Comparison of ENCODE assay signal across 10 cellular contexts in the genomic region with DNA sequence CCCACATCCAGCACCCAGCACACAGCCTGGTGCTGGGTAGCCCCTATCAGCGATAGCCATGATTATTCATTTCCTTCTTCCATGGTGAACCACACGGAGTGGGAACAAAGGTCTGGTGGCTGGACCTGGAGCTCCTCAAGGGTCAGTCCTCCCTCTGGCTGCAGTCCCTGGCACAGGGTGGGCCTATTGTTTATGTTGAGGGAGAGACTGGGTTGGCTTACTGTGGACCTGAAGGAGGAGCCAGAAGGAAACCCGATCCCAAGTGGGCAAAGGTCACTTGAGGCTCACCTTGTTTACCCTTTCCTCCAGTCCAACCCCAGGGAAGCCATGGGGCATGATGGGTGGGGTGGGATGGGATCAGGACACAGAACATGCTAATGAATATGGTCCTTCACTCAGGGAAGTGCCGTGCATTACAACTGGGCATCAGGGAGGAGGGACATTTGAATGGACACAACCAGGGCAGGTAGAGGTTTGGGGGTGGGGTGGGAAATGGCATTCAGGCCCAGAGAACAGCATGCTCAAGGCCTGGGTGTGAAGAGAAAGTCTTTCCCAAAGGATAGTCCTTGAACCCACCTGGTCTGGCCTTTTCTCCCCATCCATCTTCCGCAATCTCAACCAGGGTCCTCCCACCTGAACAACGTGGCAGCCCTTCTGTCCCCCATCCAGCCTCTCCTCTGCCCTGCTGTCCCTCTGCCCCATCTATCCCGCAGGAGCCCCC. TPM values are rescaled to one million over a fixed set of nuclear protein-coding genes. Genes with fewer than 3 reads are reported as not detected.
DNase-seq lines count a peak whose midpoint lies in the region; ATAC-seq, FAIRE-seq and TF ChIP-seq lines count a peak whose summit lies in the region.
"Had no signal": no experiment of that assay in that cellular context is flagged by ENCODE, and none has a peak within 500 bp of the region (broad histone marks: within the 10 kb centered on the region; RNA-seq: fewer than 3 reads in every experiment).

No MANE protein-coding gene starts in this region.

- H3K79me2 ChIP-seq in ACC112 (ENCODE audit: control insufficient read depth, insufficient read depth, low read length, unreplicated experiment) (peaks cover 14% of the 10 kb centered on the region), H9 (ENCODE audit: insufficient read depth, low read length) (no peaks in the 10 kb centered on the region), GM12878 (ENCODE audit: control insufficient read depth, insufficient read depth, low read length) (peaks cover 46% of the 10 kb centered on the region)

- H3K4me1 ChIP-seq in ACC112 (ENCODE audit: control insufficient read depth, insufficient read depth, low read length, unreplicated experiment) (peaks cover 23% of the 10 kb centered on the region), H9 (ENCODE audit: insufficient read depth, low read length) (peaks cover 12% of the 10 kb centered on the region; the same call in 1 of the 2 replicates), GM12878 (ENCODE audit: control insufficient read depth, insufficient read depth, low read length) (peaks cover 33% of the 10 kb centered on the region), mucosa of rectum (ENCODE audit: control insufficient read depth in 2 of 2, insufficient read depth in 2 of 2, low read length in 2 of 2) (peaks cover 66 to 71% of the 10 kb centered on the region in 2 donors)

- SMC1A ChIA-PET in GM12878 (lab: Charles Lee; ENCODE audit: uncharacterized antibody, unreplicated experiment) = interaction anchor here (0.7 to 2.2 kb wide), 14 partner anchors 9 to 49 kb away, joined by 3 to 13 read pairs (median 4); no protein-coding TSS in a partner anchor

- peaks cover 4% of the 10 kb centered on the region for H3K23me2 ChIP-seq in H9 (ENCODE audit: insufficient read length, low read depth, low read length, poor library complexity, severe bottlenecking)

- TF ChIP-seq CTCF in H9 (conservative IDR thresholded peaks at IDR 0.05) (no peak), GM12878 (IDR thresholded peaks at IDR 0.05 in 2 of 3, conservative IDR thresholded peaks at IDR 0.05 in 1 of 3; ENCODE audit: control insufficient read depth in 2 of 3, extremely low read depth in 1 of 3, insufficient read depth in 1 of 3, low read depth in 3 of 3, low read length in 3 of 3) (no peak)

- H4K20me1 ChIP-seq in H9 (ENCODE audit: control insufficient read depth, insufficient read depth, insufficient read length) (peaks cover 2% of the 10 kb centered on the region), GM12878 (ENCODE audit: control insufficient read depth, insufficient read depth) (peaks cover 17% of the 10 kb centered on the region)

- H3K4me3 Mint-ChIP-seq in H9 = peak overlapping the region in 1 of 2 experiments; percentile 80; a peak in 3 of 5 replicates
- no peak overlapping the region for H3K4me3 Mint-ChIP-seq in activated CD8-positive, alpha-beta memory T cell treated with anti-CD3 and anti-CD28 coated beads, Interleukin-2, amount 10 ng/mL, durations not matched to agents 7 days and 5 days

- DNase-seq in H9 (peak; percentile 78), GM12878 (ENCODE audit: low read depth, low spot score) (no peak), head of caudate nucleus (no peak)
- no peak for DNase-seq in activated CD8-positive, alpha-beta memory T cell treated with anti-CD3 and anti-CD28 coated beads, Interleukin-2, amount 10 ng/mL, durations not matched to agents 7 days and 5 days
- DNase-seq: DND-41 had no signal

- H3K27me3 ChIP-seq in ACC112 (ENCODE audit: insufficient read depth, low read length) (peaks cover 7% of the 10 kb centered on the region; the same call in 1 of the 2 replicates), H9 (ENCODE audit: insufficient read depth, low read length) (no peaks in the 10 kb centered on the region; the same call in 1 of the 2 replicates), GM12878 (replicated peaks in 1 of 2; ENCODE audit: control insufficient read depth in 2 of 2, insufficient read depth in 2 of 2, low read length in 1 of 2) (no peaks in the 10 kb centered on the region; a peak in 1 of 4 replicates), mucosa of rectum (ENCODE audit: control insufficient read depth in 2 of 2, insufficient read depth in 2 of 2, low read length in 2 of 2) (no peaks in the 10 kb centered on the region)

- H3K4me3 ChIP-seq in ACC112 (ENCODE audit: low read depth, low read length) = peak overlapping the region; percentile 98
- H3K4me3 ChIP-seq in GM12878 = no peak overlapping the region
- peak overlapping the region; percentile 51 to 69 for H3K4me3 ChIP-seq in mucosa of rectum (ENCODE audit: low read length in 2 of 2)

- H2BK15ac ChIP-seq in H9 (ENCODE audit: low read depth, low read length) = no peak overlapping the region

- intact Hi-C loops in GM12878 (cut with micrococcal nuclease; ENCODE audit: unreplicated experiment) = loop anchor here (2.0 to 5.0 kb wide), 2 partner anchors 29 to 622 kb away; a partner anchor contains a TSS
- intact Hi-C loops in head of caudate nucleus (cut with DNase I) = no loop called here

- H3K9ac ChIP-seq in H9 (ENCODE audit: extremely low read depth, insufficient read length, low read length) (no peak overlapping the region), GM12878 (ENCODE audit: control insufficient read depth, insufficient read depth, low read length) (no peak overlapping the region), mucosa of rectum (ENCODE audit: low read depth in 1 of 2, low read length in 2 of 2) (peak overlapping the region; percentile 78 to 83)

- H3K36me3 ChIP-seq in ACC112 (ENCODE audit: insufficient read depth, low read length) (no peaks in the 10 kb centered on the region), GM12878 (ENCODE audit: control insufficient read depth in 2 of 2, insufficient read depth in 2 of 2, low read length in 1 of 2) (peaks cover 0 to 2% of the 10 kb centered on the region in 2 experiments; a peak in 2 of 4 replicates), mucosa of rectum (ENCODE audit: control insufficient read depth in 2 of 2, insufficient read depth in 2 of 2, low read length in 2 of 2) (no peaks in the 10 kb centered on the region)
- H3K36me3 ChIP-seq: WERI-Rb-1 had no signal

- no peak overlapping the region for H3K27ac Mint-ChIP-seq in H9
- H3K27ac Mint-ChIP-seq in activated CD8-positive, alpha-beta memory T cell treated with anti-CD3 and anti-CD28 coated beads, Interleukin-2, amount 10 ng/mL, durations not matched to agents 7 days and 5 days = no peak overlapping the region

- in situ Hi-C loops in GM12878 (cut with MboI) = no loop called here

- H3K9me3 Mint-ChIP-seq in H9 = no peaks in the 10 kb centered on the region
- no peaks in the 10 kb centered on the region for H3K9me3 Mint-ChIP-seq in activated CD8-positive, alpha-beta memory T cell treated with anti-CD3 and anti-CD28 coated beads, Interleukin-2, amount 10 ng/mL, durations not matched to agents 7 days and 5 days (ENCODE audit: low read depth)

- H4K5ac ChIP-seq in H9 (ENCODE audit: insufficient read length, low read depth, low read length) = no peak overlapping the region

- no peak overlapping the region for H3K18ac ChIP-seq in H9 (ENCODE audit: insufficient read length, low read depth, low read length)

- H3K9me3 ChIP-seq in H9 (ENCODE audit: control insufficient read depth, low read depth, low read length) = no peaks in the 10 kb centered on the region
- no peaks in the 10 kb centered on the region for H3K9me3 ChIP-seq in GM12878 (replicated peaks; ENCODE audit: control insufficient read depth, insufficient read depth, low read length)
- no peaks in the 10 kb centered on the region for H3K9me3 ChIP-seq in mucosa of rectum (ENCODE audit: control insufficient read depth in 2 of 2, low read length in 2 of 2)

- H3K4me1 Mint-ChIP-seq in H9 = peaks cover 38 to 50% of the 10 kb centered on the region in 2 experiments
- H3K4me1 Mint-ChIP-seq in activated CD8-positive, alpha-beta memory T cell treated with anti-CD3 and anti-CD28 coated beads, Interleukin-2, amount 10 ng/mL, durations not matched to agents 7 days and 5 days = peaks cover 22% of the 10 kb centered on the region

- TF ChIP-seq POLR2A in GM12878 (IDR thresholded peaks at IDR 0.05; ENCODE audit: low read depth, low read length) = no peak

- no CpG with 5 or more reads among the region's 7 CpGs for WGBS in H9 (ENCODE audit: extremely low coverage, insufficient read length, low lambda C conversion rate)
- WGBS in GM12878 (ENCODE audit: insufficient coverage, insufficient replicate concordance, low lambda C conversion rate, missing lambda C conversion rate) = 56% methylated on average over 7 of the region's 7 CpGs

- H3K4me2 ChIP-seq in H9 (ENCODE audit: insufficient read depth, insufficient read length, low read length) = no peak overlapping the region
- peak overlapping the region; percentile 95; the same call in 1 of the 2 replicates for H3K4me2 ChIP-seq in GM12878 (ENCODE audit: control insufficient read depth, insufficient read depth)

- no peak overlapping the region for H2BK5ac ChIP-seq in H9 (ENCODE audit: insufficient read length, low read length)

- ATAC-seq in GM12878 = no peak
- no peak for ATAC-seq in activated CD8-positive, alpha-beta memory T cell treated with anti-CD3 and anti-CD28 coated beads, Interleukin-2, amount 10 ng/mL, durations not matched to agents 7 days and 5 days
- ATAC-seq in GM21529 (IDR thresholded peaks at IDR 0.05; ENCODE audit: unreplicated experiment) = no peak
- ATAC-seq in HG03520 (IDR thresholded peaks at IDR 0.05; ENCODE audit: unreplicated experiment) = no peak

- no peak overlapping the region for H3K14ac ChIP-seq in H9 (ENCODE audit: insufficient read depth, low read length)

- CTCF ChIA-PET in GM12878 (lab: Yijun Ruan, JAX) = interaction anchor here (0.9 to 4.2 kb wide), 6 partner anchors 10 to 50 kb away, joined by 4 to 45 read pairs (median 12); no protein-coding TSS in a partner anchor
- CTCF ChIA-PET in activated CD8-positive, alpha-beta memory T cell treated with anti-CD3 and anti-CD28 coated beads, Interleukin-2, amount 10 ng/mL, durations not matched to agents 7 days and 5 days (lab: Charles Lee) = interaction anchor here (1.1 to 4.2 kb wide), 4 partner anchors 10 to 41 kb away, joined by 4 to 38 read pairs (median 6); no protein-coding TSS in a partner anchor

- POLR2A ChIA-PET in GM12878 (lab: Charles Lee) = interaction anchor here (0.6 to 3.6 kb wide), 10 partner anchors 11 to 35 kb away, joined by 3 to 32 read pairs (median 6); no protein-coding TSS in a partner anchor

- H3K4ac ChIP-seq in H9 (ENCODE audit: low read depth, low read length) = no peak overlapping the region

- no peak overlapping the region for H4K8ac ChIP-seq in H9 (replicated peaks; ENCODE audit: insufficient read length, low read depth, low read length)

- H3T11ph ChIP-seq in H9 (ENCODE audit: low read length) = no peak overlapping the region

- H3K27me3 Mint-ChIP-seq in H9 (ENCODE audit: low read depth) = peaks cover 12% of the 10 kb centered on the region
- H3K27me3 Mint-ChIP-seq in activated CD8-positive, alpha-beta memory T cell treated with anti-CD3 and anti-CD28 coated beads, Interleukin-2, amount 10 ng/mL, durations not matched to agents 7 days and 5 days = peaks cover 42% of the 10 kb centered on the region

- no peak overlapping the region for H3K27ac ChIP-seq in ACC112 (ENCODE audit: low read depth, low read length)
- no peak overlapping the region for H3K27ac ChIP-seq in H9 (ENCODE audit: insufficient read length, low read depth, low read length)
- H3K27ac ChIP-seq in GM12878 (ENCODE audit: control insufficient read depth, insufficient read depth) = no peak overlapping the region
- peak overlapping the region; percentile 94 for H3K27ac ChIP-seq in mucosa of rectum (ENCODE audit: low read depth in 2 of 2, low read length in 2 of 2)

- H2AFZ ChIP-seq in ACC112 (ENCODE audit: low read length, unreplicated experiment) (no peak overlapping the region), H9 (ENCODE audit: low read length) (no peak overlapping the region), GM12878 (ENCODE audit: control insufficient read depth, low read depth, low read length) (no peak overlapping the region)

- H2AK5ac ChIP-seq in H9 (ENCODE audit: insufficient read length, low read length) = no peak overlapping the region

- H2BK12ac ChIP-seq in H9 (ENCODE audit: insufficient read length, low read depth, low read length) = no peak overlapping the region

- TF ChIP-seq EP300 in GM12878 (IDR thresholded peaks at IDR 0.05; ENCODE audit: borderline replicate concordance in 1 of 2, control insufficient read depth in 1 of 2, low read depth in 2 of 2, low read length in 2 of 2) = no peak

- BruUV-seq in GM12878 (replicated peaks; lab: Mats Ljungman, UMichigan) = no TSS peak

- H3K36me3 Mint-ChIP-seq in H9 (ENCODE audit: insufficient read depth in 1 of 3, low read depth in 3 of 3) = no peaks in the 10 kb centered on the region
- H3K36me3 Mint-ChIP-seq in activated CD8-positive, alpha-beta memory T cell treated with anti-CD3 and anti-CD28 coated beads, Interleukin-2, amount 10 ng/mL, durations not matched to agents 7 days and 5 days = no peaks in the 10 kb centered on the region

- no peak overlapping the region for H2BK20ac ChIP-seq in H9 (ENCODE audit: low read depth, low read length, poor library complexity, severe bottlenecking)

- H3K79me1 ChIP-seq in H9 (ENCODE audit: insufficient read depth, low read depth, low read length, poor library complexity, severe bottlenecking) = no peaks in the 10 kb centered on the region

- no peak overlapping the region for H3K56ac ChIP-seq in H9 (ENCODE audit: insufficient read length, low read depth, low read length)

- no peak for TF ChIP-seq RAD21 in GM12878 (IDR thresholded peaks at IDR 0.05; ENCODE audit: insufficient read depth, low read depth, low read length)

- H2BK120ac ChIP-seq in H9 (ENCODE audit: low read depth, low read length, poor library complexity, severe bottlenecking) = no peak overlapping the region

- H3K23ac ChIP-seq in H9 (ENCODE audit: insufficient read length, low read depth, low read length) = no peak overlapping the region

- no peak for FAIRE-seq in GM12878 (lab: Jason Lieb, UNC)

- RAD21 ChIA-PET in GM12878 (lab: Charles Lee; ENCODE audit: unreplicated experiment) = interaction anchor here (1.0 to 2.1 kb wide), 10 partner anchors 11 to 37 kb away, joined by 3 to 14 read pairs (median 6); no protein-coding TSS in a partner anchor

- H4K91ac ChIP-seq in H9 (ENCODE audit: insufficient read length, low read depth, low read length) = no peak overlapping the region

RNA-seq across cellular contexts. Expression of a gene that starts 1.4 kb away (rescaled TPM):
- total RNA-seq in H9 (2021) (23.7 and 24.9 TPM in 2 replicates), GM12878 (2014; rRNA removed) (12.5 and 17.3 TPM in 2 replicates), GM12878 (2014; rRNA removed; fragmentation: Illumina TruSeq; extraction: Trizol) (28.0 TPM in 2 replicates), GM12878 (2021) (78.3 and 81.7 TPM in 2 replicates)
- total RNA-seq in GM12878 (2013; cell fraction: nucleolus; rRNA removed) = 13.2 and 14.9 TPM in 2 replicates
- polyA plus RNA-seq in GM12878 (2011; ENCODE audit: low read depth) = 27.9 TPM
- polyA plus RNA-seq in GM12878 (2011; rRNA removed) (69.0 and 114 TPM in 2 replicates), GM12878 (2014; fragmentation: Illumina TruSeq; extraction: Trizol) (79.1 and 90.0 TPM in 2 replicates), GM12878 (2014; fragmentation: Nextera tagmentation; extraction: Ambion mirVana) (10 to 100 TPM; 13.2 to 22.1 TPM), GM12878 (2014; rRNA removed) (85.7 and 90.7 TPM in 2 replicates), GM12878 (2016; fragmentation: Nextera tagmentation; extraction: Ambion mirVana) (10 to 100 TPM; 10.0 to 56.8 TPM)
- polyA plus RNA-seq in GM12878 (2011; cell fraction: cytosol; rRNA removed) = 110 and 139 TPM in 2 replicates
- polyA plus RNA-seq in GM12878 (2011; cell fraction: nucleus; rRNA removed) = 155 and 176 TPM in 2 replicates
- polyA plus RNA-seq in GM12878 (2012) = 57.8 and 64.6 TPM in 2 replicates
- polyA minus RNA-seq in GM12878 (2011; rRNA and poly(A)+ RNA removed) = 123 and 129 TPM in 2 replicates
- 34.2 and 36.8 TPM in 2 replicates for polyA minus RNA-seq in GM12878 (2011; cell fraction: cytosol; rRNA and poly(A)+ RNA removed)
- 40.1 and 59.2 TPM in 2 replicates for polyA minus RNA-seq in GM12878 (2011; cell fraction: nucleus; rRNA and poly(A)+ RNA removed)
- total RNA-seq in activated CD8-positive, alpha-beta memory T cell treated with anti-CD3 and anti-CD28 coated beads, Interleukin-2, amount 10 ng/mL, durations not matched to agents 7 days and 5 days = 10 to 100 TPM; 17.2 to 18.7 TPM

RNA-seq across cellular contexts. Expression of a gene that starts 29.3 kb away (rescaled TPM):
- total RNA-seq in H9 (2021) = 24.1 and 26.2 TPM in 2 replicates
- total RNA-seq in GM12878 (2013; cell fraction: nucleolus; rRNA removed) = 64.3 and 64.9 TPM in 2 replicates
- 27.5 and 31.1 TPM in 2 replicates for total RNA-seq in GM12878 (2014; rRNA removed)
- 16.0 and 16.6 TPM in 2 replicates for total RNA-seq in GM12878 (2014; rRNA removed; fragmentation: Illumina TruSeq; extraction: Trizol)
- total RNA-seq in GM12878 (2021) = 40.3 and 41.3 TPM in 2 replicates
- polyA plus RNA-seq in GM12878 (2011; ENCODE audit: low read depth) = 8.9 TPM
- 29.5 and 34.5 TPM in 2 replicates for polyA plus RNA-seq in GM12878 (2011; rRNA removed)
- 27.7 and 30.4 TPM in 2 replicates for polyA plus RNA-seq in GM12878 (2011; cell fraction: cytosol; rRNA removed)
- 15.8 and 24.1 TPM in 2 replicates for polyA plus RNA-seq in GM12878 (2011; cell fraction: nucleus; rRNA removed)
- 16.6 and 24.6 TPM in 2 replicates for polyA plus RNA-seq in GM12878 (2012)
- polyA plus RNA-seq in GM12878 (2014; fragmentation: Illumina TruSeq; extraction: Trizol) = 33.3 and 34.5 TPM in 2 replicates
- 10 to 100 TPM; 24.7 to 29.0 TPM for polyA plus RNA-seq in GM12878 (2014; fragmentation: Nextera tagmentation; extraction: Ambion mirVana)
- 33.5 and 36.0 TPM in 2 replicates for polyA plus RNA-seq in GM12878 (2014; rRNA removed)
- 10 to 100 TPM; 73.8 to 75.1 TPM for polyA plus RNA-seq in GM12878 (2016; fragmentation: Nextera tagmentation; extraction: Ambion mirVana)
- 41.8 and 52.7 TPM in 2 replicates for polyA minus RNA-seq in GM12878 (2011; rRNA and poly(A)+ RNA removed)
- polyA minus RNA-seq in GM12878 (2011; cell fraction: cytosol; rRNA and poly(A)+ RNA removed) = 11.5 and 13.1 TPM in 2 replicates
- polyA minus RNA-seq in GM12878 (2011; cell fraction: nucleus; rRNA and poly(A)+ RNA removed) = 13.4 and 21.2 TPM in 2 replicates
- total RNA-seq in activated CD8-positive, alpha-beta memory T cell treated with anti-CD3 and anti-CD28 coated beads, Interleukin-2, amount 10 ng/mL, durations not matched to agents 7 days and 5 days = 10 to 100 TPM; 32.4 to 38.3 TPM

Comparison
In these comparisons a context has a peak if more than half of its experiments do, and no peak if none do; other contexts are left out.
1. H3K27ac ChIP-seq: peak in mucosa of rectum (2 of 2); none in ACC112 (single experiment), H9 (single experiment) and GM12878 (single experiment).
2. H3K9ac ChIP-seq: peak in mucosa of rectum (2 of 2); none in H9 (single experiment) and GM12878 (single experiment).